Comparison of ENCODE assay signal across 8 cellular contexts in genomic region chr17:37527249-37527851, GRCh38. TPM values are rescaled to one million over a fixed set of nuclear protein-coding genes. Genes with fewer than 3 reads are reported as not detected.
A peak's percentile ranks its signal among the peaks of the same experiment; 100 is the strongest.
DNase-seq lines count a peak whose midpoint lies in the region; ATAC-seq, FAIRE-seq and TF ChIP-seq lines count a peak whose summit lies in the region.

No MANE protein-coding gene starts in this region.

- H3K27me3 ChIP-seq in KMS-11 (ENCODE audit: insufficient read depth, low read depth) (no peaks in the 10 kb centered on the region), endothelial cell of umbilical vein (ENCODE audit: control insufficient read depth in 2 of 2, insufficient read depth in 2 of 2, low read length in 2 of 2) (no peaks in the 10 kb centered on the region)

- ATAC-seq in GM18502 (IDR thresholded peaks at IDR 0.05; ENCODE audit: poor library complexity, unreplicated experiment), result no peak

- H3K9me1 ChIP-seq in endothelial cell of umbilical vein (replicated peaks; ENCODE audit: control insufficient read depth, extremely low read depth, insufficient read depth, low read length), result no peaks in the 10 kb centered on the region

- TF ChIP-seq POLR2A in endothelial cell of umbilical vein (IDR thresholded peaks at IDR 0.05; ENCODE audit: low read depth, low read length), result no peak

- no peaks in the 10 kb centered on the region for H3K27me3 Mint-ChIP-seq in nephron (ENCODE audit: low read depth)

- H3K36me3 ChIP-seq in KMS-11 (ENCODE audit: insufficient read depth) (no peaks in the 10 kb centered on the region), endothelial cell of umbilical vein (ENCODE audit: control insufficient read depth in 2 of 2, extremely low read depth in 1 of 2, insufficient read depth in 2 of 2, low read length in 2 of 2) (peaks cover 14 to 18% of the 10 kb centered on the region in 2 experiments)

- H3K4me1 Mint-ChIP-seq in nephron, result no peaks in the 10 kb centered on the region

- intact Hi-C loops in endothelial cell of umbilical vein (cut with micrococcal nuclease), result loop anchor here (1.0 to 5.0 kb wide), 6 partner anchors 27 to 289 kb away; partner anchors contain the start of gene SYNRG

- CTCF ChIA-PET in endothelial cell of umbilical vein (lab: Charles Lee), result interaction anchor here (0.6 to 3.5 kb wide), 19 partner anchors 9 to 317 kb away, joined by 3 to 31 read pairs (median 6); partner anchors contain the start of gene SYNRG

- peaks cover 58% of the 10 kb centered on the region for H3K36me3 Mint-ChIP-seq in nephron (ENCODE audit: low read depth)

- H2AFZ ChIP-seq in KMS-11 (ENCODE audit: low read depth) (no peak overlapping the region), endothelial cell of umbilical vein (ENCODE audit: low read depth, low read length) (no peak overlapping the region)

- no peak overlapping the region for H3K4me3 Mint-ChIP-seq in nephron

- H3K9ac ChIP-seq in KMS-11 (no peak overlapping the region), endothelial cell of umbilical vein (replicated peaks; ENCODE audit: extremely low read depth, insufficient read depth, low read length) (no peak overlapping the region)

- no peaks in the 10 kb centered on the region for H3K9me3 ChIP-seq in endothelial cell of umbilical vein (replicated peaks; ENCODE audit: control insufficient read depth, insufficient read depth, low read length)

- H3K4me3 ChIP-seq in KMS-11 (IDR thresholded peaks at IDR 0.05; ENCODE audit: insufficient read depth, low read depth, low read length), result no peak overlapping the region
- no peak overlapping the region for H3K4me3 ChIP-seq in endothelial cell of umbilical vein (replicated peaks in 1 of 3; ENCODE audit: insufficient read depth in 1 of 3, low read depth in 1 of 3, low read length in 3 of 3)

- H3K79me2 ChIP-seq in KMS-11 (ENCODE audit: insufficient read depth, low read depth) (no peaks in the 10 kb centered on the region), endothelial cell of umbilical vein (ENCODE audit: control insufficient read depth, insufficient read depth, low read length) (no peaks in the 10 kb centered on the region)

- H3K9me3 Mint-ChIP-seq in nephron, result no peaks in the 10 kb centered on the region

- no TSS peak for BruUV-seq in endothelial cell of umbilical vein (replicated peaks; lab: Mats Ljungman, UMichigan)

- H3K27ac ChIP-seq in KMS-11 (no peak overlapping the region), endothelial cell of umbilical vein (ENCODE audit: insufficient read depth, low read depth, low read length) (no peak overlapping the region)

- H3K4me1 ChIP-seq in KMS-11 (ENCODE audit: low read depth, poor library complexity, severe bottlenecking), result no peaks in the 10 kb centered on the region
- H3K4me1 ChIP-seq in endothelial cell of umbilical vein (ENCODE audit: control insufficient read depth, extremely low read depth, insufficient read depth, low read length), result no peaks in the 10 kb centered on the region

- DNase-seq in activated naive CD4-positive, alpha-beta T cell treated with Interleukin-2 at 50 U/mL for 16 hours, result peak; percentile 8
- DNase-seq in activated naive CD4-positive, alpha-beta T cell (lab: John Stamatoyannopoulos, UW), result no peak
- peak; percentile 12 for DNase-seq in SHP77 treated with DMSO at 0.1 percent for 48 hours (lab: John Stamatoyannopoulos, UW)
- peak; percentile 56 for DNase-seq in endothelial cell of umbilical vein (ENCODE audit: low read depth, low spot score)
- DNase-seq in 8988T, result no peak

- TF ChIP-seq CTCF in KMS-11 (conservative IDR thresholded peaks at IDR 0.05; ENCODE audit: low read depth, low read length) (peak; percentile 90), endothelial cell of umbilical vein (IDR thresholded peaks at IDR 0.05; ENCODE audit: extremely low read depth in 1 of 2, insufficient read depth in 1 of 2, low read depth in 1 of 2, low read length in 2 of 2) (peak; percentile 57 to 66), nephron (IDR thresholded peaks at IDR 0.05; ENCODE audit: unreplicated experiment in 3 of 3) (peak; percentile 53 to 65 (median 65))

- no peak for FAIRE-seq in endothelial cell of umbilical vein (lab: Jason Lieb, UNC)

- POLR2A ChIA-PET in endothelial cell of umbilical vein (lab: Charles Lee), result no interaction called here

- dilution Hi-C loops in endothelial cell of umbilical vein (cut with MboI; ENCODE audit: extremely low pct_ligation_motif_present, low sequenced_read_pairs), result no loop called here

- no peak overlapping the region for H3K27ac Mint-ChIP-seq in nephron

- H4K20me1 ChIP-seq in KMS-11 (ENCODE audit: insufficient read depth) (no peaks in the 10 kb centered on the region), endothelial cell of umbilical vein (replicated peaks; ENCODE audit: control insufficient read depth, extremely low read depth, insufficient read depth, low read length) (peaks cover 2% of the 10 kb centered on the region)

- no peak overlapping the region for H3K4me2 ChIP-seq in KMS-11
- H3K4me2 ChIP-seq in endothelial cell of umbilical vein (ENCODE audit: insufficient read depth, low read length), result no peak overlapping the region

TF ChIP-seq in endothelial cell of umbilical vein, 7 proteins besides CTCF, POLR2A, EP300 and RAD21:
- TF ChIP-seq JUN (IDR thresholded peaks at IDR 0.05; ENCODE audit: borderline replicate concordance, insufficient read depth, insufficient read length, low read depth) (no peak), MYC (IDR thresholded peaks at IDR 0.05; ENCODE audit: low read depth, low read length) (no peak), MAX (IDR thresholded peaks at IDR 0.05; ENCODE audit: insufficient read depth, insufficient read length) (no peak), FOS (IDR thresholded peaks at IDR 0.05; ENCODE audit: borderline replicate concordance, insufficient read depth, low read length) (no peak), POLR2AphosphoS5 (IDR thresholded peaks at IDR 0.05; ENCODE audit: insufficient read depth, low read depth, low read length) (no peak)

RNA-seq across cellular contexts. Expression of gene DUSP14, which starts 37.7 kb away (rescaled TPM):
- total RNA-seq in endothelial cell of umbilical vein, result 33.5 and 36.4 TPM in 2 replicates
- polyA plus RNA-seq in endothelial cell of umbilical vein, result 62.5 and 64.2 TPM in 2 replicates
- polyA plus RNA-seq in endothelial cell of umbilical vein (2011; cell fraction: cytosol; rRNA removed), result 58.9 and 63.2 TPM in 2 replicates
- 33.4 and 35.0 TPM in 2 replicates for polyA plus RNA-seq in endothelial cell of umbilical vein (2011; cell fraction: nucleus; rRNA removed)
- polyA plus RNA-seq in endothelial cell of umbilical vein (2012), result 42.6 and 52.3 TPM in 2 replicates
- polyA minus RNA-seq in endothelial cell of umbilical vein, result 44.1 and 49.4 TPM in 2 replicates
- 22.7 TPM for polyA minus RNA-seq in endothelial cell of umbilical vein (2011; cell fraction: cytosol; rRNA and poly(A)+ RNA removed)
- 16.9 and 20.3 TPM in 2 replicates for polyA minus RNA-seq in endothelial cell of umbilical vein (2011; cell fraction: nucleus; rRNA and poly(A)+ RNA removed)

Comparison
In these comparisons a context has a peak if more than half of its experiments do, and no peak if none do; other contexts are left out.
1. DNase-seq: peak in activated naive CD4-positive, alpha-beta T cell treated with Interleukin-2 at 50 U/mL for 16 hours (single experiment), SHP77 treated with DMSO at 0.1 percent for 48 hours (single experiment) and endothelial cell of umbilical vein (single experiment); none in activated naive CD4-positive, alpha-beta T cell (0 of 4) and 8988T (single experiment).
2. Peak in every context shown above with its lines, with median percentiles within 50 percentile points of each other: CTCF ChIP-seq.